ENCODE assay signal across 27 cellular contexts in genomic region chr2:54894467-54894866, GRCh38.
"Had no signal": no experiment of that assay in that cellular context is flagged by ENCODE, and none has a peak within 500 bp of the region (broad histone marks: within the 10 kb centered on the region; RNA-seq: fewer than 3 reads in every experiment).

No MANE protein-coding gene starts in this region.

- H3K36me3 ChIP-seq: ascending aorta, cardiac muscle cell, heart right ventricle, left lung, lower lobe of right lung, ovary, thoracic aorta, upper lobe of left lung, vagina had no signal

- ATAC-seq: esophagus mucosa; foreskin keratinocyte; heart right ventricle; left lung; lower lobe of right lung; mucosa of descending colon; sciatic nerve; stimulated activated naive CD8-positive, alpha-beta T cell treated with anti-CD3 and anti-CD28 coated beads, Interleukin-15, Interleukin-2, amounts not matched to agents 100 U/mL and 50 U/mL, for 24 hours had no signal

- H3K4me3 ChIP-seq: ascending aorta, cardiac muscle cell, coronary artery, heart right ventricle, left lung, lower lobe of right lung, mucosa of descending colon, ovary, skin epidermis, thoracic aorta, upper lobe of left lung, vagina had no signal

- H3K9me3 ChIP-seq: ascending aorta, lower lobe of right lung, mucosa of descending colon, ovary, thoracic aorta, vagina had no signal

- H3K27me3 ChIP-seq: ascending aorta, foreskin keratinocyte, heart right ventricle, left lung, ovary, upper lobe of left lung, vagina had no signal

- DNase-seq: activated CD4-positive, alpha-beta T cell treated with anti-CD3 and anti-CD28 coated beads for 4 hours; activated CD4-positive, alpha-beta T cell treated with anti-CD3 and anti-CD28 coated beads, Interleukin-2, amount 50 U/mL, for 4 hours; activated CD4-positive, CD25-positive, alpha-beta regulatory T cell; activated CD8-positive, alpha-beta memory T cell treated with anti-CD3 and anti-CD28 coated beads for 24 hours; activated effector memory CD4-positive, alpha-beta T cell treated with Interleukin-2 at 50 U/mL for 16 hours; activated naive CD4-positive, alpha-beta T cell treated with Interleukin-2 at 50 U/mL for 16 hours; foreskin keratinocyte; heart right ventricle; kidney glomerular epithelial cell; left lung; lower lobe of right lung; mucosa of descending colon; naive B cell; ovary; retina; stimulated activated CD4-positive, alpha-beta T cell treated with anti-CD3 and anti-CD28 coated beads, Interleukin-12 subunit alpha, Interleukin-12 subunit beta, amount 100 ng/mL, for 4 hours; stimulated activated CD4-positive, alpha-beta T cell treated with anti-CD3 and anti-CD28 coated beads, Interleukin-4, amount 100 ng/mL, for 1 hour; stimulated activated naive CD8-positive, alpha-beta T cell treated with anti-CD3 and anti-CD28 coated beads, Interleukin-15, Interleukin-2, amounts not matched to agents 100 U/mL and 50 U/mL, for 24 hours; upper lobe of left lung had no signal

- H3K4me1 ChIP-seq: ascending aorta, foreskin keratinocyte, heart right ventricle, left lung, lower lobe of right lung, upper lobe of left lung, vagina had no signal

- H3K27ac ChIP-seq: ascending aorta, cardiac muscle cell, coronary artery, foreskin keratinocyte, heart right ventricle, left lung, lower lobe of right lung, ovary, skin epidermis, thoracic aorta, upper lobe of left lung, vagina had no signal
